ENCODE assay signal across 8 cellular contexts in the genomic region with DNA sequence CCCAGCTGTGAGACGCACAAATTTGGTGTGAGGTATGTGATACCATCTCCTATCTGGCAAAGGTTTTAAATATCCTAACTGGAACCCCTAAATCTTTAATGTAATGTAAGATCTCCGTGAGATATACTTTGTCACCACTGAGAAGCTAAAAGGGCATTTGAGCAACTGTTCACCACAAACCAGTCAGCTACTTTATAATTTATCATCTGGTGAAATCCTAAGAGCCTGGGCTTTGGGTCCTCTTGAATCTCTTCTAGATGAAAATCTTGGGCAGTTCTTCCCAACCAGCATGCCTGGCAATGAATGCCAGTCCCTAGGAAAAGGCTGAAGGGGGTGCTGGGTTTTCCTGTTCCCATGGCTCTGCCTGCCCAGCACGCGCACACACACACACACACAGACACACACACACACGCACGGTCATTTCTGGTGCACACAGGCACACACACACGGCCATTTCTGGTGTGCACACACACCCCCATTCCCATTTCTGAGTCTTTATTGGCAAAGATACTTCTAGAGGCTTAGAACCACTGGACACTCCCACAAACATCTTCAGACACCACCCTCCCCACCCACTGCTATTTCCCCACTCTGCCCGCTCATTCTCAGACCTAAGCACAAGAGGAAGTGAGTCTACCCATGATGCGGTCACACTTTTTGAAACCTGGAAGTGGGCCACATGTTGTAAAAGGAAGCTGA.
A peak's percentile ranks its signal among the peaks of the same experiment; 100 is the strongest.
DNase-seq lines count a peak whose midpoint lies in the region; ATAC-seq and TF ChIP-seq lines count a peak whose summit lies in the region.

No MANE protein-coding gene starts in this region.

- POLR2A ChIA-PET in RWPE1 (lab: Yijun Ruan, JAX; ENCODE audit: low non-redundant PET), result no interaction called here

- DNase-seq in RWPE1 (ENCODE audit: low spot score), result peak; percentile 95
- peak; percentile 50 for DNase-seq in activated T-helper 9 cell treated with anti-CD3 and anti-CD28 coated beads, Interleukin-2, amount 50 U/mL, for 16 hours (ENCODE audit: low read depth)
- DNase-seq in germinal center (ENCODE audit: low spot score), result peak; percentile 81
- no peak for DNase-seq in NCI-H2196 (lab: John Stamatoyannopoulos, UW; ENCODE audit: unreplicated experiment)
- no peak for DNase-seq in NCI-H524 (lab: John Stamatoyannopoulos, UW)

- H3K27ac ChIP-seq in RWPE1 (peak overlapping the region; percentile 88), skin epidermis (peak overlapping the region in 17 of 21 experiments; percentile 5 to 80 (median 66))

- peak; percentile 42 for ATAC-seq in GM18870 (IDR thresholded peaks at IDR 0.05; ENCODE audit: unreplicated experiment)
- ATAC-seq in HG03045 (IDR thresholded peaks at IDR 0.05; ENCODE audit: unreplicated experiment), result peak; percentile 57

- no peak overlapping the region for H3K4me3 ChIP-seq in skin epidermis

- CTCF ChIA-PET in RWPE1 (lab: Yijun Ruan, JAX), result no interaction called here

- TF ChIP-seq CTCF in RWPE1 (conservative IDR thresholded peaks at IDR 0.05; ENCODE audit: low read depth), result no peak

Comparison
In these comparisons a context has a peak if more than half of its experiments do, and no peak if none do; other contexts are left out.
1. DNase-seq: peak in RWPE1 (single experiment), activated T-helper 9 cell treated with anti-CD3 and anti-CD28 coated beads, Interleukin-2, amount 50 U/mL, for 16 hours (single experiment) and germinal center (single experiment); none in NCI-H2196 (single experiment) and NCI-H524 (0 of 2).